In the genomic region with DNA sequence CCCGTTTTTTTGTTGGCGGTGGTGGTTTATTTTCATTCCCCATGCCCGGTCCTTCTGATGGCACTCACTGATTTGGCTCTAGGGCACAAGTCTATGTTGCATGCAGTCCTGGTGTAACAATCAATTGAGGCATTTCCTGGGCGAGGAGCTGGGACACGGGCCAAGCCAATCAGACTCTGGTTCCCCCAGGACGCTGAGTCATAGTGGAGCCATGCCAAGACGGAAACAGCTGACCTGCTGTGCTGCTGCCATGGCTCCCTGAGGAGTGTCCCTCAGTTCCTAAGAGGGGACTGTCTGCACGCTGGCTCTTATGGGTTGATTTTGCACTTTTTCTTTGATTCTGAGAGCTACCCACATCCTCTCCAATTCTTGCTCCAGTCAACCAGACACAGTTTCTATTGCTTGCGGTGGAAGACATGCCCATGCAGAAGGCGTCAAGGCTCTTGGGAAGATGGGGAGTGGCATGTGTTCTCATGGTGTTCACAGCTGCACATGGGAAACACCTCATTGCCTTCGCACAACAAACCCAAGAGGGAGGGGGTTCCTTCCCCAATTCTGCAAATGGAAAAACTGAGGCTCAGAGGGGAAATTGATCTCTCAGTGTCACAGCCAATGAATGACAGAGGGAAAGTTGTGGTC, we compare ENCODE assay signal across 8 cellular contexts. TPM values are rescaled to one million over a fixed set of nuclear protein-coding genes. Genes with fewer than 3 reads are reported as not detected.
DNase-seq lines count a peak whose midpoint lies in the region; TF ChIP-seq lines count a peak whose summit lies in the region.

No MANE protein-coding gene starts in this region.

- intact Hi-C loops in OCI-LY7 (cut with micrococcal nuclease; ENCODE audit: unreplicated experiment): no loop called here

- no peak for TF ChIP-seq CTCF in OCI-LY7 (conservative IDR thresholded peaks at IDR 0.05; ENCODE audit: low read length)

- POLR2A ChIA-PET in OCI-LY7 (lab: Charles Lee): interaction anchor here (0.6 kb wide), 1 partner anchor 14 kb away, joined by 3 read pairs; no protein-coding TSS in a partner anchor

- H3K4me1 ChIP-seq in SJSA1 (replicated peaks): peaks cover 28% of the 10 kb centered on the region
- no peaks in the 10 kb centered on the region for H3K4me1 ChIP-seq in OCI-LY7 (ENCODE audit: insufficient read depth, low read length, poor library complexity, severe bottlenecking)

- no peaks in the 10 kb centered on the region for H4K20me1 ChIP-seq in OCI-LY7 (ENCODE audit: insufficient read depth, low read length)

- H3K9me2 ChIP-seq in OCI-LY7 (ENCODE audit: insufficient read depth, low read length): no peaks in the 10 kb centered on the region

- no peak overlapping the region for H3K4me3 ChIP-seq in SJSA1
- H3K4me3 ChIP-seq in OCI-LY7 (ENCODE audit: low read depth, low read length, poor library complexity, severe bottlenecking): no peak overlapping the region

- H3K4me2 ChIP-seq in OCI-LY7 (ENCODE audit: low read length): no peak overlapping the region

- DNase-seq in NCI-H146 (lab: John Stamatoyannopoulos, UW) (peak; percentile 43), NCI-H146 treated with DMSO at 0.1 percent for 48 hours (lab: John Stamatoyannopoulos, UW; ENCODE audit: unreplicated experiment) (no peak), SJSA1 (ENCODE audit: low read depth in 1 of 2, low spot score in 2 of 2) (peak; percentile 64 to 91), globus pallidus (ENCODE audit: low spot score) (peak; percentile 11), stromal cell of bone marrow (ENCODE audit: low read depth) (peak; percentile 57), NCI-H187 treated with DMSO at 0.1 percent for 48 hours (lab: John Stamatoyannopoulos, UW) (no peak), OCI-LY7 (ENCODE audit: low spot score) (no peak)
- no peak for DNase-seq in stimulated activated CD4-positive, alpha-beta T cell treated with anti-CD3 and anti-CD28 coated beads, Interleukin-4, amount 100 ng/mL, for 4 hours

- no peaks in the 10 kb centered on the region for H3K79me2 ChIP-seq in OCI-LY7 (ENCODE audit: insufficient read depth, low read depth, low read length)

- no TSS peak for BruUV-seq in OCI-LY7 (replicated peaks; lab: Mats Ljungman, UMichigan)

- peak overlapping the region; percentile 79 for H3K27ac ChIP-seq in SJSA1
- no peak overlapping the region for H3K27ac ChIP-seq in OCI-LY7 (ENCODE audit: low read depth, low read length, poor library complexity, severe bottlenecking)

- H3K9me3 ChIP-seq in SJSA1 (replicated peaks) (peaks cover 4% of the 10 kb centered on the region; the same call in 1 of the 2 replicates), OCI-LY7 (ENCODE audit: low read length) (no peaks in the 10 kb centered on the region)

- CTCF ChIA-PET in OCI-LY7 (lab: Charles Lee; ENCODE audit: unreplicated experiment): no interaction called here

- H2AFZ ChIP-seq in OCI-LY7 (ENCODE audit: low read length): no peak overlapping the region

- H3K27me3 ChIP-seq in SJSA1 (replicated peaks): no peaks in the 10 kb centered on the region

- H3K36me3 ChIP-seq in SJSA1 (no peaks in the 10 kb centered on the region), OCI-LY7 (ENCODE audit: insufficient read depth, low read length) (no peaks in the 10 kb centered on the region)

RNA-seq across cellular contexts. Expression of a gene that starts 28.4 kb away (rescaled TPM):
- total RNA-seq in SJSA1 (2014; rRNA removed; shearing (Covaris generic)): not detected in 2 replicates
- total RNA-seq in OCI-LY7 (2014; rRNA removed; shearing (Covaris generic)): not detected in 2 replicates
- total RNA-seq in OCI-LY7 (2022): not detected in 2 replicates

Comparison
In these comparisons a context has a peak if more than half of its experiments do, and no peak if none do; other contexts are left out.
1. DNase-seq: peak in NCI-H146 (single experiment), SJSA1 (2 of 2), globus pallidus (single experiment) and stromal cell of bone marrow (single experiment); none in NCI-H146 treated with DMSO at 0.1 percent for 48 hours (single experiment), NCI-H187 treated with DMSO at 0.1 percent for 48 hours (single experiment), stimulated activated CD4-positive, alpha-beta T cell treated with anti-CD3 and anti-CD28 coated beads, Interleukin-4, amount 100 ng/mL, for 4 hours (0 of 2) and OCI-LY7 (single experiment).